Comparison of ENCODE assay signal across 1 cellular context in the genomic region with DNA sequence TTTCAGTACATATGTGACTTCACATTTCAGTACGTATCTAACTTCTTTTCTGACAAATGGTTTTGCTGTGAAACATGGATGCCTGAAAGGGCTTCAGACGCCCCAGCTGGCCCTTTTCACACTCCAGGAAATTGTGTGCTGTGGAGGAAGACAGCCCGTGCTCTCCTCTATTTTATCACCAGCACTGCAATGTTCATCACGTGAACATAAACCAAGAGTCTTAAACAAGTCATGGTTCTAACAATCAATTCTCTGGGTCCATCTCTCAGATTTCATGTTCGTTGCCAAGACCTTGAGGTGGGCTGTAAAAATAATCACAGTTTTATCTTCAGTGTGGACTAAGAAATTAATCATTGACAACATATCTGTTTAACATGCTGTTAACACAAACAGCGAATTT.
TF ChIP-seq lines count a peak whose summit lies in the region.

No MANE protein-coding gene starts in this region.

TF ChIP-seq in K562, 482 proteins besides CTCF, POLR2A, EP300 and RAD21 (continued from another document):
- TF ChIP-seq, protein P1, sequence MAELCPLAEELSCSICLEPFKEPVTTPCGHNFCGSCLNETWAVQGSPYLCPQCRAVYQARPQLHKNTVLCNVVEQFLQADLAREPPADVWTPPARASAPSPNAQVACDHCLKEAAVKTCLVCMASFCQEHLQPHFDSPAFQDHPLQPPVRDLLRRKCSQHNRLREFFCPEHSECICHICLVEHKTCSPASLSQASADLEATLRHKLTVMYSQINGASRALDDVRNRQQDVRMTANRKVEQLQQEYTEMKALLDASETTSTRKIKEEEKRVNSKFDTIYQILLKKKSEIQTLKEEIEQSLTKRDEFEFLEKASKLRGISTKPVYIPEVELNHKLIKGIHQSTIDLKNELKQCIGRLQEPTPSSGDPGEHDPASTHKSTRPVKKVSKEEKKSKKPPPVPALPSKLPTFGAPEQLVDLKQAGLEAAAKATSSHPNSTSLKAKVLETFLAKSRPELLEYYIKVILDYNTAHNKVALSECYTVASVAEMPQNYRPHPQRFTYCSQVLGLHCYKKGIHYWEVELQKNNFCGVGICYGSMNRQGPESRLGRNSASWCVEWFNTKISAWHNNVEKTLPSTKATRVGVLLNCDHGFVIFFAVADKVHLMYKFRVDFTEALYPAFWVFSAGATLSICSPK (IDR thresholded peaks at IDR 0.05; ENCODE audit: borderline replicate concordance): no peak
- TF ChIP-seq SMARCE1 (IDR thresholded peaks at IDR 0.05) (no peak), NCOA1 (IDR thresholded peaks at IDR 0.05; ENCODE audit: low read depth) (no peak), MLX (CRISPR knock-in tag; conservative IDR thresholded peaks at IDR 0.05) (no peak), PTTG1 (tag; IDR thresholded peaks at IDR 0.05; ENCODE audit: low read depth) (no peak), MEF2D (tag; conservative IDR thresholded peaks at IDR 0.05; ENCODE audit: low read depth) (no peak), ZBTB7A (IDR thresholded peaks at IDR 0.05; ENCODE audit: borderline replicate concordance, control insufficient read depth, low read depth, low read length) (no peak)
- TF ChIP-seq, protein P2, sequence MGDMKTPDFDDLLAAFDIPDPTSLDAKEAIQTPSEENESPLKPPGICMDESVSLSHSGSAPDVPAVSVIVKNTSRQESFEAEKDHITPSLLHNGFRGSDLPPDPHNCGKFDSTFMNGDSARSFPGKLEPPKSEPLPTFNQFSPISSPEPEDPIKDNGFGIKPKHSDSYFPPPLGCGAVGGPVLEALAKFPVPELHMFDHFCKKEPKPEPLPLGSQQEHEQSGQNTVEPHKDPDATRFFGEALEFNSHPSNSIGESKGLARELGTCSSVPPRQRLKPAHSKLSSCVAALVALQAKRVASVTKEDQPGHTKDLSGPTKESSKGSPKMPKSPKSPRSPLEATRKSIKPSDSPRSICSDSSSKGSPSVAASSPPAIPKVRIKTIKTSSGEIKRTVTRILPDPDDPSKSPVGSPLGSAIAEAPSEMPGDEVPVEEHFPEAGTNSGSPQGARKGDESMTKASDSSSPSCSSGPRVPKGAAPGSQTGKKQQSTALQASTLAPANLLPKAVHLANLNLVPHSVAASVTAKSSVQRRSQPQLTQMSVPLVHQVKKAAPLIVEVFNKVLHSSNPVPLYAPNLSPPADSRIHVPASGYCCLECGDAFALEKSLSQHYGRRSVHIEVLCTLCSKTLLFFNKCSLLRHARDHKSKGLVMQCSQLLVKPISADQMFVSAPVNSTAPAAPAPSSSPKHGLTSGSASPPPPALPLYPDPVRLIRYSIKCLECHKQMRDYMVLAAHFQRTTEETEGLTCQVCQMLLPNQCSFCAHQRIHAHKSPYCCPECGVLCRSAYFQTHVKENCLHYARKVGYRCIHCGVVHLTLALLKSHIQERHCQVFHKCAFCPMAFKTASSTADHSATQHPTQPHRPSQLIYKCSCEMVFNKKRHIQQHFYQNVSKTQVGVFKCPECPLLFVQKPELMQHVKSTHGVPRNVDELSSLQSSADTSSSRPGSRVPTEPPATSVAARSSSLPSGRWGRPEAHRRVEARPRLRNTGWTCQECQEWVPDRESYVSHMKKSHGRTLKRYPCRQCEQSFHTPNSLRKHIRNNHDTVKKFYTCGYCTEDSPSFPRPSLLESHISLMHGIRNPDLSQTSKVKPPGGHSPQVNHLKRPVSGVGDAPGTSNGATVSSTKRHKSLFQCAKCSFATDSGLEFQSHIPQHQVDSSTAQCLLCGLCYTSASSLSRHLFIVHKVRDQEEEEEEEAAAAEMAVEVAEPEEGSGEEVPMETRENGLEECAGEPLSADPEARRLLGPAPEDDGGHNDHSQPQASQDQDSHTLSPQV (IDR thresholded peaks at IDR 0.05): no peak
- TF ChIP-seq, protein P3, sequence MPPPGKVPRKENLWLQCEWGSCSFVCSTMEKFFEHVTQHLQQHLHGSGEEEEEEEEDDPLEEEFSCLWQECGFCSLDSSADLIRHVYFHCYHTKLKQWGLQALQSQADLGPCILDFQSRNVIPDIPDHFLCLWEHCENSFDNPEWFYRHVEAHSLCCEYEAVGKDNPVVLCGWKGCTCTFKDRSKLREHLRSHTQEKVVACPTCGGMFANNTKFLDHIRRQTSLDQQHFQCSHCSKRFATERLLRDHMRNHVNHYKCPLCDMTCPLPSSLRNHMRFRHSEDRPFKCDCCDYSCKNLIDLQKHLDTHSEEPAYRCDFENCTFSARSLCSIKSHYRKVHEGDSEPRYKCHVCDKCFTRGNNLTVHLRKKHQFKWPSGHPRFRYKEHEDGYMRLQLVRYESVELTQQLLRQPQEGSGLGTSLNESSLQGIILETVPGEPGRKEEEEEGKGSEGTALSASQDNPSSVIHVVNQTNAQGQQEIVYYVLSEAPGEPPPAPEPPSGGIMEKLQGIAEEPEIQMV (tag; conservative IDR thresholded peaks at IDR 0.05; ENCODE audit: low read depth): no peak
